ENCODE assay signal across 17 cellular contexts in genomic region chr2:30084915-30085314, GRCh38.
DNase-seq lines count a peak whose midpoint lies in the region; ATAC-seq, FAIRE-seq and TF ChIP-seq lines count a peak whose summit lies in the region.
"Had no signal": no experiment of that assay in that cellular context is flagged by ENCODE, and none has a peak within 500 bp of the region (broad histone marks: within the 10 kb centered on the region; RNA-seq: fewer than 3 reads in every experiment).

No MANE protein-coding gene starts in this region.

- H3K36me3 ChIP-seq in Karpas-422 (ENCODE audit: insufficient read depth, low read length), result no peaks in the 10 kb centered on the region
- no peaks in the 10 kb centered on the region for H3K36me3 ChIP-seq in breast epithelium

- DNase-seq in A549 (ENCODE audit: low read depth in 1 of 2, low spot score in 1 of 2) (no peak), Karpas-422 (peak; percentile 9), medulla oblongata (ENCODE audit: extremely low spot score) (peak; percentile 14), breast epithelium (ENCODE audit: low spot score in 2 of 2) (no peak), RPMI8226 (no peak)
- DNase-seq: 8988T; C1 segment of cervical spinal cord; Calu3; CD4-positive, alpha-beta memory T cell; COR-L47; DMS53; DMS79 treated with DMSO at 0.1 percent for 48 hours; GF-D8; H9 had no signal

- H3K4me1 ChIP-seq in A549 (no peaks in the 10 kb centered on the region), Karpas-422 (ENCODE audit: low read length) (no peaks in the 10 kb centered on the region), breast epithelium (no peaks in the 10 kb centered on the region)

- no peak for FAIRE-seq in A549 (lab: Jason Lieb, UNC)
- FAIRE-seq: GM12892 had no signal

- no peaks in the 10 kb centered on the region for H3K79me2 ChIP-seq in Karpas-422 (ENCODE audit: low read length)

- H3K9ac ChIP-seq in Karpas-422 (ENCODE audit: low read length), result no peak overlapping the region

- no peaks in the 10 kb centered on the region for H4K20me1 ChIP-seq in Karpas-422 (ENCODE audit: insufficient read depth, low read depth, low read length)

- intact Hi-C loops in breast epithelium (cut with DNase I; ENCODE audit: low total_unique reads), result no loop called here

- no peak for TF ChIP-seq EP300 in A549 (IDR thresholded peaks at IDR 0.05)

- no peak for TF ChIP-seq CTCF in A549 (IDR thresholded peaks at IDR 0.05)
- no peak for TF ChIP-seq CTCF in breast epithelium (IDR thresholded peaks at IDR 0.05)

- H3K27me3 ChIP-seq in Karpas-422 (ENCODE audit: low read length), result no peaks in the 10 kb centered on the region
- peaks cover 0 to 4% of the 10 kb centered on the region in 2 donors for H3K27me3 ChIP-seq in breast epithelium

- 30% methylated on average over 4 of the region's 4 CpGs for WGBS in A549 (ENCODE audit: missing lambda C conversion rate)

- CTCF ChIA-PET in A549 (lab: Yijun Ruan, JAX), result interaction anchor here (1.4 to 9.3 kb wide), 3 partner anchors 12 to 30 kb away, joined by 3 to 108 read pairs (median 33); no protein-coding TSS in a partner anchor

- H2AFZ ChIP-seq in Karpas-422 (ENCODE audit: low read length), result no peak overlapping the region

- no peak for TF ChIP-seq RAD21 in A549 (conservative IDR thresholded peaks at IDR 0.05 in 1 of 2, IDR thresholded peaks at IDR 0.05 in 1 of 2)

- TF ChIP-seq POLR2A in A549 (IDR thresholded peaks at IDR 0.05; ENCODE audit: low read length) (no peak), breast epithelium (IDR thresholded peaks at IDR 0.05) (no peak)

- POLR2A ChIA-PET in A549 (lab: Yijun Ruan, JAX), result no interaction called here

- no peak overlapping the region for H3K27ac ChIP-seq in A549
- no peak overlapping the region for H3K27ac ChIP-seq in Karpas-422 (ENCODE audit: low read length)
- H3K27ac ChIP-seq in breast epithelium, result no peak overlapping the region

- H3K4me2 ChIP-seq in A549 (no peak overlapping the region), Karpas-422 (ENCODE audit: low read depth, low read length, poor library complexity, severe bottlenecking) (no peak overlapping the region)

- H3K9me2 ChIP-seq in Karpas-422 (replicated peaks; ENCODE audit: insufficient read depth, low read length), result no peaks in the 10 kb centered on the region

- H3K9me3 ChIP-seq in A549 (peaks cover 11% of the 10 kb centered on the region; the same call in 2 of the 3 replicates), Karpas-422 (ENCODE audit: low read length) (no peaks in the 10 kb centered on the region), breast epithelium (no peaks in the 10 kb centered on the region)

- H3K4me3 ChIP-seq in A549 (no peak overlapping the region), Karpas-422 (ENCODE audit: low read length) (no peak overlapping the region), breast epithelium (no peak overlapping the region)

- ATAC-seq in A549 (peak; percentile 14 to 25; a peak in 3 of 6 replicates), HG03139 (IDR thresholded peaks at IDR 0.05; ENCODE audit: unreplicated experiment) (no peak)
- ATAC-seq: HCT116 had no signal

TF ChIP-seq in A549, 52 proteins besides CTCF, POLR2A, EP300 and RAD21:
- TF ChIP-seq NPAS2 (CRISPR knock-in tag; IDR thresholded peaks at IDR 0.05; ENCODE audit: borderline replicate concordance) (no peak), MAZ (IDR thresholded peaks at IDR 0.05; ENCODE audit: borderline replicate concordance, low read depth, low read length) (no peak), ZC3H11A (IDR thresholded peaks at IDR 0.05) (no peak), USF2 (IDR thresholded peaks at IDR 0.05) (no peak), CHD2 (IDR thresholded peaks at IDR 0.05; ENCODE audit: low read length, partially characterized antibody) (no peak), POLR2AphosphoS2 (conservative IDR thresholded peaks at IDR 0.05; ENCODE audit: low read length) (no peak), E2F6 (IDR thresholded peaks at IDR 0.05; ENCODE audit: borderline replicate concordance, low read depth) (no peak), PHF8 (IDR thresholded peaks at IDR 0.05; ENCODE audit: borderline replicate concordance, low read depth) (no peak), TFCP2L1 (CRISPR knock-in tag; IDR thresholded peaks at IDR 0.05) (no peak), ZNF302 (CRISPR knock-in tag; IDR thresholded peaks at IDR 0.05) (no peak), RNF2 (IDR thresholded peaks at IDR 0.05; ENCODE audit: borderline replicate concordance, low read depth) (no peak), NR3C1 (IDR thresholded peaks at IDR 0.05) (no peak), SMC3 (IDR thresholded peaks at IDR 0.05) (no peak), HOXB5 (CRISPR knock-in tag; IDR thresholded peaks at IDR 0.05) (no peak), EHMT2 (IDR thresholded peaks at IDR 0.05; ENCODE audit: low read depth) (no peak)

Comparison
In these comparisons a context has a peak if more than half of its experiments do, and no peak if none do; other contexts are left out.
1. DNase-seq: peak in Karpas-422 (single experiment) and medulla oblongata (single experiment); none in A549 (0 of 2), breast epithelium (0 of 2) and RPMI8226 (single experiment).